In the genomic region with DNA sequence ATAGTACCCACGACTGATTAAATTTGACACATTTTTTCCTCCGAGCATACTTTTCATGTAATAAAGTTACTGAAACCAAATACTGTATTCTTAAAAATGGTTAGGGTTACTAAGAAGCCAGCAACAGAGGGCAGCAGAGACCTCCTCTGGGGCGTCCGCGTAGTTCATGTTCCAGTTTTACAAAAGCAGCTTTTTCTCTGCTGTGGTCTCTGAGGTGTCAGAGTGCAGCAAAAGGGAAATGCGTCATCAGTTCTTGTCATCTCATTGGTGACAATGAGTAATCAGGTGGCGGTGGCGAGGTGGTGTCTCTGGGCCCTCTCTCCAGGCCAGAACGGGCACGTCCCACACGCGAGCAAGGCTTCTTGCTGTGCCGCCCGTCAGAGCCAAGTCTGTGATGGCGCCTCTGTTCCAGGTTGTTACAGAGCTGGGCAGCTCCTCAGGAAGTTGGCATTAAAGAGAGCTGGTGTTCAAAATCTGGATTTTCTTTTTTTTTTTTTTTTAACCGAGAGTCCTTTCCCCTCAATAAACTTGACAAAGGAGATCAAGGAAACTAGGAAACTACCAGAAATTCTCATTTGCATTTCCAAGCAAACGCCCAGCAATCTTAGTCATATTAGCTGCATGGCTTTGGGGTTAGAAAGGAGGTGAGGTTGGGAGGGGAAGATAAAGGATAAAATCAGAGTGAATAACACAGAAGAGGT, we compare ENCODE assay signal across 8 cellular contexts.
DNase-seq lines count a peak whose midpoint lies in the region; ATAC-seq and TF ChIP-seq lines count a peak whose summit lies in the region.

No MANE protein-coding gene starts in this region.

- H4K20me1 ChIP-seq in DOHH2 (ENCODE audit: control insufficient read depth, insufficient read depth, low read depth, low read length) (no peaks in the 10 kb centered on the region), KMS-11 (ENCODE audit: insufficient read depth) (no peaks in the 10 kb centered on the region), fibroblast of lung (ENCODE audit: control insufficient read depth, extremely low read depth, insufficient read depth, low read length) (no peaks in the 10 kb centered on the region)

- no peaks in the 10 kb centered on the region for H3F3A ChIP-seq in DOHH2 (ENCODE audit: control insufficient read depth, insufficient read depth)

- H3K27ac ChIP-seq in DOHH2 (ENCODE audit: low read depth, low read length) (peak overlapping the region; percentile 50), KMS-11 (peak overlapping the region; percentile 90), Peyer's patch (peak overlapping the region; percentile 56 to 78 (median 67)), fibroblast of lung (ENCODE audit: insufficient read depth, low read length) (peak overlapping the region; percentile 59)

- H3K9me3 Mint-ChIP-seq in activated T-helper 1 cell treated with anti-CD3 and anti-CD28 coated beads, Interleukin-12 subunit alpha, Interleukin-12 subunit beta, Interleukin-2, Interleukin-4 antibody, amounts not matched to agents 30 ng/mL and 10 ng/mL and 1 ng/mL, durations not matched to agents 14 hours and 24 hours and 36 hours, result peaks cover under 1% of the 10 kb centered on the region
- H3K9me3 Mint-ChIP-seq in naive B cell, result no peaks in the 10 kb centered on the region
- no peaks in the 10 kb centered on the region for H3K9me3 Mint-ChIP-seq in stimulated activated effector memory CD8-positive, alpha-beta T cell treated with anti-CD3 and anti-CD28 coated beads, Interleukin-12 subunit alpha, Interleukin-12 subunit beta, amount 100 ng/mL, for 72 hours

- peak; percentile 80 for TF ChIP-seq CTCF in DOHH2 (IDR thresholded peaks at IDR 0.05; ENCODE audit: low read depth, low read length, poor library complexity, severe bottlenecking)
- peak; percentile 85 for TF ChIP-seq CTCF in KMS-11 (conservative IDR thresholded peaks at IDR 0.05; ENCODE audit: low read depth, low read length)
- TF ChIP-seq CTCF in Peyer's patch (IDR thresholded peaks at IDR 0.05), result peak; percentile 56 to 88 (median 76)
- peak; percentile 91 to 93 for TF ChIP-seq CTCF in fibroblast of lung (conservative IDR thresholded peaks at IDR 0.05 in 1 of 2, IDR thresholded peaks at IDR 0.05 in 1 of 2; ENCODE audit: low read depth in 1 of 2, low read length in 2 of 2)

- H3K4me3 ChIP-seq in DOHH2 (ENCODE audit: low read length), result peak overlapping the region; percentile 51
- peak overlapping the region; percentile 67 for H3K4me3 ChIP-seq in KMS-11 (IDR thresholded peaks at IDR 0.05; ENCODE audit: insufficient read depth, low read depth, low read length)
- peak overlapping the region; percentile 23 to 45 (median 36) for H3K4me3 ChIP-seq in Peyer's patch
- peak overlapping the region; percentile 18 to 60 (median 40) for H3K4me3 ChIP-seq in fibroblast of lung (replicated peaks in 1 of 4; ENCODE audit: control extremely low read depth in 1 of 4, insufficient read depth in 1 of 4, low read depth in 3 of 4, low read length in 4 of 4)

- H3K27ac Mint-ChIP-seq in activated T-helper 1 cell treated with anti-CD3 and anti-CD28 coated beads, Interleukin-12 subunit alpha, Interleukin-12 subunit beta, Interleukin-2, Interleukin-4 antibody, amounts not matched to agents 30 ng/mL and 10 ng/mL and 1 ng/mL, durations not matched to agents 14 hours and 24 hours and 36 hours, result peak overlapping the region; percentile 99
- H3K27ac Mint-ChIP-seq in naive B cell, result peak overlapping the region; percentile 97 to 100 (median 99)
- peak overlapping the region; percentile 99 for H3K27ac Mint-ChIP-seq in stimulated activated effector memory CD8-positive, alpha-beta T cell treated with anti-CD3 and anti-CD28 coated beads, Interleukin-12 subunit alpha, Interleukin-12 subunit beta, amount 100 ng/mL, for 72 hours

- H3K79me2 ChIP-seq in DOHH2 (ENCODE audit: control insufficient read depth, low read length), result no peaks in the 10 kb centered on the region
- no peaks in the 10 kb centered on the region for H3K79me2 ChIP-seq in KMS-11 (ENCODE audit: insufficient read depth, low read depth)
- H3K79me2 ChIP-seq in fibroblast of lung (ENCODE audit: control insufficient read depth, insufficient read depth, low read length), result no peaks in the 10 kb centered on the region

- intact Hi-C loops in activated T-helper 1 cell treated with anti-CD3 and anti-CD28 coated beads, Interleukin-12 subunit alpha, Interleukin-12 subunit beta, Interleukin-2, Interleukin-4 antibody, amounts not matched to agents 30 ng/mL and 10 ng/mL and 1 ng/mL, durations not matched to agents 14 hours and 24 hours and 36 hours (cut with micrococcal nuclease), result loop anchor here (1.0 to 5.0 kb wide), 17 partner anchors 10 to 735 kb away; a partner anchor contains a TSS

- peak; percentile 59 to 86 for TF ChIP-seq POLR2A in Peyer's patch (IDR thresholded peaks at IDR 0.05)

- DNase-seq in Peyer's patch, result peak; percentile 81 to 96 (median 90)
- peak; percentile 89 for DNase-seq in activated T-helper 1 cell treated with anti-CD3 and anti-CD28 coated beads, Interleukin-12 subunit alpha, Interleukin-12 subunit beta, Interleukin-2, Interleukin-4 antibody, amounts not matched to agents 30 ng/mL and 10 ng/mL and 1 ng/mL, durations not matched to agents 14 hours and 24 hours and 36 hours (ENCODE audit: low spot score)
- peak; percentile 92 to 96 for DNase-seq in fibroblast of lung (ENCODE audit: low read depth in 2 of 2)
- DNase-seq in naive B cell, result peak; percentile 88
- DNase-seq in stimulated activated effector memory CD8-positive, alpha-beta T cell treated with anti-CD3 and anti-CD28 coated beads, Interleukin-12 subunit alpha, Interleukin-12 subunit beta, amount 100 ng/mL, for 72 hours (ENCODE audit: low spot score in 2 of 2), result peak; percentile 80 to 94

- H3K9me2 ChIP-seq in DOHH2 (replicated peaks; ENCODE audit: control insufficient read depth, low read length), result no peaks in the 10 kb centered on the region

- H3K4me2 ChIP-seq in DOHH2 (ENCODE audit: low read length), result peak overlapping the region; percentile 61
- peak overlapping the region; percentile 63 for H3K4me2 ChIP-seq in KMS-11
- peak overlapping the region; percentile 85 for H3K4me2 ChIP-seq in fibroblast of lung (ENCODE audit: extremely low read depth, insufficient read depth, low read length)

- H3K4me1 ChIP-seq in DOHH2 (ENCODE audit: control insufficient read depth, low read length) (peaks cover 14% of the 10 kb centered on the region), KMS-11 (ENCODE audit: low read depth, poor library complexity, severe bottlenecking) (peaks cover 20% of the 10 kb centered on the region), Peyer's patch (peaks cover 0 to 4% (median 0%) of the 10 kb centered on the region in 4 donors), fibroblast of lung (ENCODE audit: control insufficient read depth, extremely low read depth, insufficient read depth, low read length) (peaks cover 3% of the 10 kb centered on the region)

- peak overlapping the region; percentile 79 for H3K4me3 Mint-ChIP-seq in activated T-helper 1 cell treated with anti-CD3 and anti-CD28 coated beads, Interleukin-12 subunit alpha, Interleukin-12 subunit beta, Interleukin-2, Interleukin-4 antibody, amounts not matched to agents 30 ng/mL and 10 ng/mL and 1 ng/mL, durations not matched to agents 14 hours and 24 hours and 36 hours
- H3K4me3 Mint-ChIP-seq in naive B cell, result peak overlapping the region; percentile 68 to 91 (median 87)
- H3K4me3 Mint-ChIP-seq in stimulated activated effector memory CD8-positive, alpha-beta T cell treated with anti-CD3 and anti-CD28 coated beads, Interleukin-12 subunit alpha, Interleukin-12 subunit beta, amount 100 ng/mL, for 72 hours, result peak overlapping the region; percentile 62

- H3K27me3 Mint-ChIP-seq in activated T-helper 1 cell treated with anti-CD3 and anti-CD28 coated beads, Interleukin-12 subunit alpha, Interleukin-12 subunit beta, Interleukin-2, Interleukin-4 antibody, amounts not matched to agents 30 ng/mL and 10 ng/mL and 1 ng/mL, durations not matched to agents 14 hours and 24 hours and 36 hours (ENCODE audit: insufficient read depth), result no peaks in the 10 kb centered on the region
- H3K27me3 Mint-ChIP-seq in naive B cell, result peaks cover 0 to 6% (median 0%) of the 10 kb centered on the region in 3 donors

- H3K36me3 Mint-ChIP-seq in activated T-helper 1 cell treated with anti-CD3 and anti-CD28 coated beads, Interleukin-12 subunit alpha, Interleukin-12 subunit beta, Interleukin-2, Interleukin-4 antibody, amounts not matched to agents 30 ng/mL and 10 ng/mL and 1 ng/mL, durations not matched to agents 14 hours and 24 hours and 36 hours (ENCODE audit: low read depth), result no peaks in the 10 kb centered on the region
- no peaks in the 10 kb centered on the region for H3K36me3 Mint-ChIP-seq in naive B cell
- H3K36me3 Mint-ChIP-seq in stimulated activated effector memory CD8-positive, alpha-beta T cell treated with anti-CD3 and anti-CD28 coated beads, Interleukin-12 subunit alpha, Interleukin-12 subunit beta, amount 100 ng/mL, for 72 hours, result peaks cover 8% of the 10 kb centered on the region

- H3K36me3 ChIP-seq in DOHH2 (ENCODE audit: control insufficient read depth, low read length) (no peaks in the 10 kb centered on the region), KMS-11 (ENCODE audit: insufficient read depth) (no peaks in the 10 kb centered on the region), Peyer's patch (no peaks in the 10 kb centered on the region), fibroblast of lung (ENCODE audit: control insufficient read depth, insufficient read depth, low read length) (no peaks in the 10 kb centered on the region)

- H2AFZ ChIP-seq in KMS-11 (ENCODE audit: low read depth), result peak overlapping the region; percentile 99
- peak overlapping the region; percentile 70 for H2AFZ ChIP-seq in fibroblast of lung (ENCODE audit: low read length)

- H3K27me3 ChIP-seq in DOHH2 (ENCODE audit: control insufficient read depth, low read length) (peaks cover 2% of the 10 kb centered on the region; the same call in 1 of the 2 replicates), KMS-11 (ENCODE audit: insufficient read depth, low read depth) (no peaks in the 10 kb centered on the region), Peyer's patch (no peaks in the 10 kb centered on the region), fibroblast of lung (ENCODE audit: control insufficient read depth, insufficient read depth, low read length) (no peaks in the 10 kb centered on the region)

- H3K9me3 ChIP-seq in DOHH2 (ENCODE audit: control insufficient read depth, insufficient read depth, low read length) (no peaks in the 10 kb centered on the region), Peyer's patch (no peaks in the 10 kb centered on the region), fibroblast of lung (ENCODE audit: control insufficient read depth, insufficient read depth, low read depth, low read length) (no peaks in the 10 kb centered on the region)

- H3K4me1 Mint-ChIP-seq in activated T-helper 1 cell treated with anti-CD3 and anti-CD28 coated beads, Interleukin-12 subunit alpha, Interleukin-12 subunit beta, Interleukin-2, Interleukin-4 antibody, amounts not matched to agents 30 ng/mL and 10 ng/mL and 1 ng/mL, durations not matched to agents 14 hours and 24 hours and 36 hours (ENCODE audit: low read depth), result peaks cover 44% of the 10 kb centered on the region
- H3K4me1 Mint-ChIP-seq in naive B cell, result peaks cover 6 to 12% (median 7%) of the 10 kb centered on the region in 3 donors
- H3K4me1 Mint-ChIP-seq in stimulated activated effector memory CD8-positive, alpha-beta T cell treated with anti-CD3 and anti-CD28 coated beads, Interleukin-12 subunit alpha, Interleukin-12 subunit beta, amount 100 ng/mL, for 72 hours, result peaks cover 54% of the 10 kb centered on the region

- ATAC-seq in GM21786 (IDR thresholded peaks at IDR 0.05; ENCODE audit: unreplicated experiment), result peak; percentile 99
- ATAC-seq in naive B cell (ENCODE audit: low read depth in 2 of 2), result peak; percentile 99
- peak; percentile 98 for ATAC-seq in stimulated activated effector memory CD8-positive, alpha-beta T cell treated with anti-CD3 and anti-CD28 coated beads, Interleukin-12 subunit alpha, Interleukin-12 subunit beta, amount 100 ng/mL, for 72 hours

- H3K9ac ChIP-seq in KMS-11 (peak overlapping the region; percentile 74), fibroblast of lung (ENCODE audit: insufficient read depth, low read length) (peak overlapping the region; percentile 55)

Comparison
In these comparisons a context has a peak if more than half of its experiments do, and no peak if none do; other contexts are left out.
1. Peak in every context shown above with its lines: DNase-seq, ATAC-seq, H3K4me3 ChIP-seq and H3K27ac ChIP-seq.